In the genomic region with DNA sequence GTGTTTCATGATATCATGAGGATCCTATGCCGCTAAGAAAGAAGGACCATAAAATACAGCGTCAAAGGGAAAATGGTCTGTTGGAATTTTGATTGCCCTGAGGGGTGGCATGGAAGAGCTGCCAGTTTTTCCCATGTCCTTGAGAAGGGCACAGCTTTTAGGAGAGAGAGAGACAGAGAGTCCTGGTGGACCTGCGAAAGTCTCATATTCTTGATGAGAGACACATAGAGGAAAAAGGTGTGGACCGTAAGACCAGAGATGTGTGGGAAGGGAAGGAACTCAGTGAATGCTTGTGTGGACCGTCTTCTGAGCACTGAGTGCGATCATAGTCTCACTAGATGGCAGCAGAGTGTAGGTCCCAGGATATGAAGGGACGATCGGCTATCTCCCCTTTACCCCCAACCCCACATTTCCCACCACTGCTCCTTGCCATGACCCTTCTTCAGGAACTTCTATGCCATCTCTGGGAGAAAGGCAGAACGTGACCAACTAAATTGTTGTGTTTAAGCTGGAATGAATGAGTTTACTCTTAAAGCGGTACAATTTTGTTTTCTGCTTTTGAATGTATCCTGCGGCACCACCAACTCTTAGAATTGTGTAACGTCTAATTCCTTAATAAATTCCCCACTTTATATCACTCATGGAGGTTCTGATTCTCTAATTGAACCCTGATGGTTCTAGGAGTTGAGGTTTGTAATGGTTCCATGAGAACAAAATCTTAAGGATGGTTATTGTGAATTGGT, we compare ENCODE assay signal across 8 cellular contexts.
A peak's percentile ranks its signal among the peaks of the same experiment; 100 is the strongest.
DNase-seq lines count a peak whose midpoint lies in the region; ATAC-seq and TF ChIP-seq lines count a peak whose summit lies in the region.

No MANE protein-coding gene starts in this region.

- POLR2A ChIA-PET in activated CD4-positive, alpha-beta memory T cell treated with anti-CD3 and anti-CD28 coated beads, Interleukin-2, amount 10 ng/mL, durations not matched to agents 7 days and 5 days (lab: Charles Lee), result no interaction called here
- POLR2A ChIA-PET in activated CD4-positive, alpha-beta memory T cell treated with anti-CD3 and anti-CD28 coated beads for 36 hours (lab: Charles Lee), result no interaction called here

- H2AFZ ChIP-seq in hepatocyte, result no peak overlapping the region

- no peaks in the 10 kb centered on the region for H3K9me2 ChIP-seq in hepatocyte (replicated peaks; ENCODE audit: insufficient read depth)

- H3K4me1 Mint-ChIP-seq in activated CD4-positive, alpha-beta memory T cell treated with anti-CD3 and anti-CD28 coated beads, Interleukin-2, amount 10 ng/mL, durations not matched to agents 7 days and 5 days, result peaks cover 4% of the 10 kb centered on the region
- H3K4me1 Mint-ChIP-seq in activated CD4-positive, alpha-beta memory T cell treated with anti-CD3 and anti-CD28 coated beads for 36 hours (ENCODE audit: low read depth), result peaks cover 2% of the 10 kb centered on the region

- peak; percentile 20 for DNase-seq in activated CD4-positive, alpha-beta memory T cell treated with anti-CD3 and anti-CD28 coated beads, Interleukin-2, amount 10 ng/mL, durations not matched to agents 7 days and 5 days
- no peak for DNase-seq in activated CD4-positive, alpha-beta memory T cell treated with anti-CD3 and anti-CD28 coated beads for 36 hours
- DNase-seq in NAMALWA (ENCODE audit: low spot score) (peak; percentile 58), WERI-Rb-1 (peak; percentile 59), hepatocyte (ENCODE audit: low spot score) (peak; percentile 61)
- peak; percentile 7 for DNase-seq in stimulated activated naive CD8-positive, alpha-beta T cell treated with anti-CD3 and anti-CD28 coated beads, Interleukin-15, Interleukin-2, amounts not matched to agents 100 U/mL and 50 U/mL, for 24 hours

- H3K4me3 Mint-ChIP-seq in activated CD4-positive, alpha-beta memory T cell treated with anti-CD3 and anti-CD28 coated beads, Interleukin-2, amount 10 ng/mL, durations not matched to agents 7 days and 5 days, result no peak overlapping the region
- no peak overlapping the region for H3K4me3 Mint-ChIP-seq in activated CD4-positive, alpha-beta memory T cell treated with anti-CD3 and anti-CD28 coated beads for 36 hours

- H3K27ac ChIP-seq in WERI-Rb-1 (no peak overlapping the region), hepatocyte (no peak overlapping the region)

- H3K4me2 ChIP-seq in hepatocyte, result peak overlapping the region; percentile 46

- H4K20me1 ChIP-seq in hepatocyte (ENCODE audit: insufficient read depth, poor library complexity, severe bottlenecking), result no peaks in the 10 kb centered on the region

- no peaks in the 10 kb centered on the region for H3K4me1 ChIP-seq in hepatocyte (ENCODE audit: insufficient read depth)

- ATAC-seq in GM21526 (IDR thresholded peaks at IDR 0.05; ENCODE audit: low FRiP score, unreplicated experiment), result peak; percentile 66
- peak; percentile 52 for ATAC-seq in stimulated activated naive CD8-positive, alpha-beta T cell treated with anti-CD3 and anti-CD28 coated beads, Interleukin-15, Interleukin-2, amounts not matched to agents 100 U/mL and 50 U/mL, for 24 hours
- no peak for ATAC-seq in HG03520 (IDR thresholded peaks at IDR 0.05; ENCODE audit: unreplicated experiment)

- H3K9me3 ChIP-seq in WERI-Rb-1 (ENCODE audit: severe bottlenecking) (no peaks in the 10 kb centered on the region), hepatocyte (ENCODE audit: low read depth) (no peaks in the 10 kb centered on the region)

- no peaks in the 10 kb centered on the region for H3K79me2 ChIP-seq in hepatocyte

- H3K27ac Mint-ChIP-seq in activated CD4-positive, alpha-beta memory T cell treated with anti-CD3 and anti-CD28 coated beads, Interleukin-2, amount 10 ng/mL, durations not matched to agents 7 days and 5 days, result no peak overlapping the region
- no peak overlapping the region for H3K27ac Mint-ChIP-seq in activated CD4-positive, alpha-beta memory T cell treated with anti-CD3 and anti-CD28 coated beads for 36 hours

- H3K4me3 ChIP-seq in WERI-Rb-1 (ENCODE audit: low read depth, low read length) (no peak overlapping the region), hepatocyte (no peak overlapping the region)

- peaks cover 19% of the 10 kb centered on the region for H3K27me3 Mint-ChIP-seq in activated CD4-positive, alpha-beta memory T cell treated with anti-CD3 and anti-CD28 coated beads, Interleukin-2, amount 10 ng/mL, durations not matched to agents 7 days and 5 days
- peaks cover 8% of the 10 kb centered on the region for H3K27me3 Mint-ChIP-seq in activated CD4-positive, alpha-beta memory T cell treated with anti-CD3 and anti-CD28 coated beads for 36 hours

- CTCF ChIA-PET in activated CD4-positive, alpha-beta memory T cell treated with anti-CD3 and anti-CD28 coated beads, Interleukin-2, amount 10 ng/mL, durations not matched to agents 7 days and 5 days (lab: Charles Lee), result no interaction called here
- CTCF ChIA-PET in activated CD4-positive, alpha-beta memory T cell treated with anti-CD3 and anti-CD28 coated beads for 36 hours (lab: Charles Lee), result interaction anchor here (0.8 to 2.5 kb wide), 5 partner anchors 9 to 524 kb away, joined by 3 to 18 read pairs (median 4); no protein-coding TSS in a partner anchor

- TF ChIP-seq CTCF in WERI-Rb-1 (IDR thresholded peaks at IDR 0.05; ENCODE audit: low read depth, low read length) (peak; percentile 94), hepatocyte (IDR thresholded peaks at IDR 0.05; ENCODE audit: poor library complexity) (peak; percentile 64)

- no peaks in the 10 kb centered on the region for H3K36me3 ChIP-seq in WERI-Rb-1
- H3K36me3 ChIP-seq in hepatocyte (replicated peaks; ENCODE audit: insufficient read depth, low read depth), result no peaks in the 10 kb centered on the region

- H3K9me3 Mint-ChIP-seq in activated CD4-positive, alpha-beta memory T cell treated with anti-CD3 and anti-CD28 coated beads, Interleukin-2, amount 10 ng/mL, durations not matched to agents 7 days and 5 days, result no peaks in the 10 kb centered on the region
- H3K9me3 Mint-ChIP-seq in activated CD4-positive, alpha-beta memory T cell treated with anti-CD3 and anti-CD28 coated beads for 36 hours, result no peaks in the 10 kb centered on the region

- H3K36me3 Mint-ChIP-seq in activated CD4-positive, alpha-beta memory T cell treated with anti-CD3 and anti-CD28 coated beads, Interleukin-2, amount 10 ng/mL, durations not matched to agents 7 days and 5 days (ENCODE audit: low read depth), result no peaks in the 10 kb centered on the region
- no peaks in the 10 kb centered on the region for H3K36me3 Mint-ChIP-seq in activated CD4-positive, alpha-beta memory T cell treated with anti-CD3 and anti-CD28 coated beads for 36 hours

- H3K27me3 ChIP-seq in WERI-Rb-1 (ENCODE audit: insufficient read depth, low read depth, severe bottlenecking), result no peaks in the 10 kb centered on the region
- peaks cover 2% of the 10 kb centered on the region for H3K27me3 ChIP-seq in hepatocyte

- WGBS in hepatocyte (ENCODE audit: low lambda C conversion rate, missing lambda C conversion rate), result 45% methylated on average over 12 of the region's 12 CpGs

- intact Hi-C loops in activated CD4-positive, alpha-beta memory T cell treated with anti-CD3 and anti-CD28 coated beads for 36 hours (cut with micrococcal nuclease), result loop anchor here (1.0 kb wide), 1 partner anchor 522 kb away; no protein-coding TSS in a partner anchor
